In genomic region chr10:49164587-49165188, GRCh38 we compare ENCODE assay signal across 1 cellular context.
TF ChIP-seq lines count a peak whose summit lies in the region.

No MANE protein-coding gene starts in this region.

TF ChIP-seq in K562, 482 proteins besides CTCF, POLR2A, EP300 and RAD21 (continued from another document and continues in another):
- no peak for TF ChIP-seq ZBTB34 (CRISPR knock-in tag; IDR thresholded peaks at IDR 0.05)
- no peak for TF ChIP-seq RBFOX2 (IDR thresholded peaks at IDR 0.05; ENCODE audit: low read depth, low read length)
- 0 out of 2 replicates have a peak, but pooled peaks have one; percentile 53 for TF ChIP-seq NBN (IDR thresholded peaks at IDR 0.05; ENCODE audit: low read depth)
- TF ChIP-seq NR4A1 (CRISPR knock-in tag; IDR thresholded peaks at IDR 0.05) = no peak
- 0 out of 2 replicates have a peak, but pooled peaks have one; percentile 46 for TF ChIP-seq NR4A1 (tag; IDR thresholded peaks at IDR 0.05)
- TF ChIP-seq ZNF41 (CRISPR knock-in tag; conservative IDR thresholded peaks at IDR 0.05) = no peak
- TF ChIP-seq FOXA3 (CRISPR knock-in tag; conservative IDR thresholded peaks at IDR 0.05 in 1 of 2, IDR thresholded peaks at IDR 0.05 in 1 of 2) = no peak
- peak; percentile 87 for TF ChIP-seq GATAD2A (IDR thresholded peaks at IDR 0.05)
- no peak for TF ChIP-seq COPS2 (conservative IDR thresholded peaks at IDR 0.05)
- TF ChIP-seq HMGN3 (IDR thresholded peaks at IDR 0.05; ENCODE audit: borderline replicate concordance, extremely low read depth, insufficient read length, low read depth, low read length) = no peak
- TF ChIP-seq ZKSCAN1 (IDR thresholded peaks at IDR 0.05; ENCODE audit: low read depth, low read length) = no peak
- no peak for TF ChIP-seq ZBTB49 (CRISPR knock-in tag; IDR thresholded peaks at IDR 0.05; ENCODE audit: borderline replicate concordance)
- TF ChIP-seq ZC3H4 (CRISPR knock-in tag; IDR thresholded peaks at IDR 0.05; ENCODE audit: borderline replicate concordance) = no peak
- no peak for TF ChIP-seq CBFB (CRISPR knock-in tag; IDR thresholded peaks at IDR 0.05)
- TF ChIP-seq KAT2B (IDR thresholded peaks at IDR 0.05; ENCODE audit: low read depth, low read length) = no peak
- TF ChIP-seq ZNF121 (CRISPR knock-in tag; conservative IDR thresholded peaks at IDR 0.05) = no peak
- no peak for TF ChIP-seq PTRF (tag; IDR thresholded peaks at IDR 0.05)
- TF ChIP-seq ZBTB7A (IDR thresholded peaks at IDR 0.05; ENCODE audit: borderline replicate concordance, control insufficient read depth, low read depth, low read length) = peak; percentile 94
- TF ChIP-seq ZBTB8A (IDR thresholded peaks at IDR 0.05; ENCODE audit: partially characterized antibody) = no peak
- no peak for TF ChIP-seq E2F8 (IDR thresholded peaks at IDR 0.05; ENCODE audit: low read depth, partially characterized antibody)
- no peak for TF ChIP-seq NFXL1 (CRISPR knock-in tag; IDR thresholded peaks at IDR 0.05)
- TF ChIP-seq CCAR2 (IDR thresholded peaks at IDR 0.05; ENCODE audit: low read depth, low read length) = no peak
- peak; percentile 27; the same call in 1 of the 2 replicates for TF ChIP-seq NFIC (IDR thresholded peaks at IDR 0.05)
- TF ChIP-seq ID3 (CRISPR knock-in tag; IDR thresholded peaks at IDR 0.05) = no peak
- TF ChIP-seq ID3 (tag; IDR thresholded peaks at IDR 0.05) = no peak; the same call in 1 of the 2 replicates
- peak; percentile 34; the same call in 1 of the 2 replicates for TF ChIP-seq HCFC1 (IDR thresholded peaks at IDR 0.05; ENCODE audit: low read depth, low read length)
- no peak for TF ChIP-seq ZNF436 (CRISPR knock-in tag; IDR thresholded peaks at IDR 0.05)
- TF ChIP-seq DACH1 (IDR thresholded peaks at IDR 0.05; ENCODE audit: partially characterized antibody) = no peak
- 0 out of 2 replicates have a peak, but pooled peaks have one; percentile 24 for TF ChIP-seq MECOM (CRISPR knock-in tag; IDR thresholded peaks at IDR 0.05)
- TF ChIP-seq ZNF444 (CRISPR knock-in tag; IDR thresholded peaks at IDR 0.05) = no peak
- no peak for TF ChIP-seq FUS (optimal IDR thresholded peaks at IDR 0.05; ENCODE audit: low read depth, low read length)
- no peak for TF ChIP-seq USF2 (CRISPR knock-in tag; IDR thresholded peaks at IDR 0.05)
- no peak for TF ChIP-seq ZNF655 (CRISPR knock-in tag; IDR thresholded peaks at IDR 0.05)
- TF ChIP-seq MITF (IDR thresholded peaks at IDR 0.05) = no peak
- no peak for TF ChIP-seq TEAD1 (CRISPR knock-in tag; IDR thresholded peaks at IDR 0.05)
- TF ChIP-seq AFF1 (IDR thresholded peaks at IDR 0.05; ENCODE audit: low read depth in 1 of 2, partially characterized antibody in 2 of 2) = no peak
- TF ChIP-seq CXXC5 (CRISPR knock-in tag; IDR thresholded peaks at IDR 0.05) = peak; percentile 46
- TF ChIP-seq SRSF9 (IDR thresholded peaks at IDR 0.05; ENCODE audit: borderline replicate concordance, low read depth, low read length) = no peak
- TF ChIP-seq CBX2 (IDR thresholded peaks at IDR 0.05; ENCODE audit: insufficient read depth, low read length, poor library complexity, severe bottlenecking) = no peak
- TF ChIP-seq ZNF57 (CRISPR knock-in tag; IDR thresholded peaks at IDR 0.05) = no peak
- TF ChIP-seq WHSC1 (IDR thresholded peaks at IDR 0.05; ENCODE audit: low read length) = peak; percentile 90
- TF ChIP-seq E2F6 (IDR thresholded peaks at IDR 0.05; ENCODE audit: borderline replicate concordance in 1 of 2, extremely low read depth in 1 of 2, insufficient read depth in 1 of 2, insufficient read length in 1 of 2, low read depth in 1 of 2, low read length in 1 of 2, poor library complexity in 1 of 2, severe bottlenecking in 1 of 2) = peak in 1 of 2 experiments; percentile 27
- TF ChIP-seq CCNT2 (IDR thresholded peaks at IDR 0.05; ENCODE audit: borderline replicate concordance, extremely low read depth, insufficient read length, low read depth, low read length) = no peak
- TF ChIP-seq YY1 (IDR thresholded peaks at IDR 0.05; ENCODE audit: borderline replicate concordance in 1 of 3, control insufficient read depth in 1 of 3, extremely low read depth in 1 of 3, insufficient read depth in 3 of 3, insufficient read length in 1 of 3, insufficient replicate concordance in 2 of 3, low read depth in 1 of 3, low read length in 2 of 3) = peak in 1 of 3 experiments; percentile 23
